Comparison of ENCODE assay signal across 31 cellular contexts in genomic region chr21:37297364-37297763, GRCh38.
"Had no signal": no experiment of that assay in that cellular context is flagged by ENCODE, and none has a peak within 500 bp of the region (broad histone marks: within the 10 kb centered on the region; RNA-seq: fewer than 3 reads in every experiment).

No MANE protein-coding gene starts in this region.

- H3K9me3 ChIP-seq: body of pancreas, esophagus muscularis mucosa, gastrocnemius medialis had no signal

- H3K27ac ChIP-seq: body of pancreas, esophagus muscularis mucosa, foreskin keratinocyte, gastrocnemius medialis had no signal

- H3K27ac Mint-ChIP-seq: activated CD8-positive, alpha-beta T cell treated with anti-CD3 and anti-CD28 coated beads for 36 hours; activated naive CD8-positive, alpha-beta T cell; activated T-helper 17 cell treated with anti-CD3 and anti-CD28 coated beads, Interleukin-2, amount 50 U/mL, for 72 hours; effector memory CD8-positive, alpha-beta T cell; T-helper 17 cell; T-helper 2 cell treated with Interferon-gamma antibody and Interleukin-4, amounts not matched to agents 5 μg/mL and 100 μg/mL, for 36 hours had no signal

- H3K4me3 Mint-ChIP-seq: activated CD8-positive, alpha-beta T cell treated with anti-CD3 and anti-CD28 coated beads for 36 hours; activated naive CD8-positive, alpha-beta T cell; activated T-cell treated with anti-CD3 and anti-CD28 coated beads, Interleukin-2, amount 50 U/mL, for 4 hours; activated T-helper 17 cell treated with anti-CD3 and anti-CD28 coated beads, Interleukin-2, amount 50 U/mL, for 72 hours; effector memory CD8-positive, alpha-beta T cell; T-helper 17 cell; T-helper 2 cell treated with Interferon-gamma antibody and Interleukin-4, amounts not matched to agents 5 μg/mL and 100 μg/mL, for 36 hours had no signal

- H3K4me1 ChIP-seq: body of pancreas, foreskin keratinocyte had no signal

- H3K27me3 Mint-ChIP-seq: activated naive CD8-positive, alpha-beta T cell had no signal

- H3K36me3 ChIP-seq: esophagus muscularis mucosa, gastrocnemius medialis had no signal

- DNase-seq: activated CD4-positive, alpha-beta T cell treated with anti-CD3 and anti-CD28 coated beads for 4 hours; activated CD4-positive, alpha-beta T cell treated with anti-CD3 and anti-CD28 coated beads, Interleukin-2, amount 50 U/mL, for 1 hour; activated CD4-positive, alpha-beta T cell treated with anti-CD3 and anti-CD28 coated beads, Interleukin-2, amount 50 U/mL, for 48 hours; activated CD4-positive, CD25-positive, alpha-beta regulatory T cell; activated CD4-positive, CD25-positive, alpha-beta regulatory T cell treated with anti-CD3 and anti-CD28 coated beads, Interleukin-2, amount 50 U/mL, for 72 hours; activated CD8-positive, alpha-beta memory T cell treated with anti-CD3 and anti-CD28 coated beads for 24 hours; activated CD8-positive, alpha-beta T cell treated with anti-CD3 and anti-CD28 coated beads for 36 hours; activated effector memory CD4-positive, alpha-beta T cell treated with Interleukin-2 at 50 U/mL for 16 hours; activated gamma-delta T cell treated with Interleukin-2 at 50 U/mL for 16 hours; activated naive CD4-positive, alpha-beta T cell treated with anti-CD3 and anti-CD28 coated beads, Interleukin-2, amount 50 U/mL, for 16 hours; activated naive CD4-positive, alpha-beta T cell treated with Interleukin-2 at 50 U/mL for 16 hours; activated T-cell treated with anti-CD3 and anti-CD28 coated beads, Interleukin-2, amount 50 U/mL, for 4 hours; amygdala; aorta; body of pancreas; caudate nucleus; cortex of kidney; dermis blood vessel endothelial cell; effector CD4-positive, alpha-beta T cell; effector memory CD8-positive, alpha-beta T cell; erythroblast; foreskin keratinocyte; gastrocnemius medialis; glutamatergic neuron; T-helper 1 cell; T-helper 17 cell; T1000 had no signal

- H3K4me3 ChIP-seq: body of pancreas, esophagus muscularis mucosa, gastrocnemius medialis had no signal

- H3K36me3 Mint-ChIP-seq: activated naive CD8-positive, alpha-beta T cell had no signal

- ATAC-seq: activated CD8-positive, alpha-beta T cell treated with anti-CD3 and anti-CD28 coated beads for 36 hours; activated T-cell treated with anti-CD3 and anti-CD28 coated beads, Interleukin-2, amount 50 U/mL, for 4 hours; activated T-helper 17 cell treated with anti-CD3 and anti-CD28 coated beads, Interleukin-2, amount 50 U/mL, for 72 hours; body of pancreas; effector memory CD8-positive, alpha-beta T cell; foreskin keratinocyte; gastrocnemius medialis; T-helper 17 cell had no signal

- H3K9me3 Mint-ChIP-seq: activated CD8-positive, alpha-beta T cell treated with anti-CD3 and anti-CD28 coated beads for 36 hours; activated T-cell treated with anti-CD3 and anti-CD28 coated beads, Interleukin-2, amount 50 U/mL, for 4 hours; activated T-helper 17 cell treated with anti-CD3 and anti-CD28 coated beads, Interleukin-2, amount 50 U/mL, for 72 hours; effector memory CD8-positive, alpha-beta T cell; T-helper 2 cell treated with Interferon-gamma antibody and Interleukin-4, amounts not matched to agents 5 μg/mL and 100 μg/mL, for 36 hours had no signal

- H3K27me3 ChIP-seq: body of pancreas, esophagus muscularis mucosa, foreskin keratinocyte, gastrocnemius medialis had no signal

- H3K4me1 Mint-ChIP-seq: activated T-helper 17 cell treated with anti-CD3 and anti-CD28 coated beads, Interleukin-2, amount 50 U/mL, for 72 hours; T-helper 17 cell had no signal
